Comparison of ENCODE assay signal across 8 cellular contexts in the genomic region with DNA sequence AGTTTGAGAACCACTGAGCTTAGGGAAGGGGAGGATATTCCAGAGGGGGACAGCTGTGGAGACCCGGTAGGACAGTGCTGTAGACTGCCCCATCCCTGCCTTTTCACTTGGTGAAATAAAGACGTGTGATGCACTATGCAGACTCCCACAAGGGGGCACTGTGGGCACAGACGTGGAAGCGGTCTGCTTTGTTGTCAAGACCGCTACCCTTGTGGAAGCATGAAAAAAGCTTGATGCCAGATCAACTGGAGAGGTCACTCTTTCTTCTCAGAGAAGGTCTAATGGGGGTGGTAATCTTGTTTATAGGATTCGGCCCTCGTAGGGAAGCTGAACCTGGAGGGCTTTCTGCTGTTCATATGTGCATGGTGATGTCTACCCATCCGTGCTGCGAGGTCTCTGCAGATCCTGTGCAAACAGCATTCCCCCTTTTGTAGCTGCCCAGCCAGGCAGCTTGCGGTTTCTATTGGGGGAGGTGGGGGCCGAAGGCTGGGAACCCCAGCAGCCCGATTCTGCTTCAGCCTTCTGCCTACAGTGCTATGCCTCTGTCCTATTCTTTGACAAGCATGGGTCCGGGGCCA. TPM values are rescaled to one million over a fixed set of nuclear protein-coding genes. Genes with fewer than 3 reads are reported as not detected.
DNase-seq lines count a peak whose midpoint lies in the region; ATAC-seq, FAIRE-seq and TF ChIP-seq lines count a peak whose summit lies in the region.

No MANE protein-coding gene starts in this region.

- TF ChIP-seq CTCF in Loucy (conservative IDR thresholded peaks at IDR 0.05; ENCODE audit: low read length) (peak; percentile 97), gastroesophageal sphincter (IDR thresholded peaks at IDR 0.05) (peak; percentile 83 to 92 (median 90)), pancreas (IDR thresholded peaks at IDR 0.05) (peak; percentile 72 to 88 (median 82)), transverse colon (IDR thresholded peaks at IDR 0.05) (peak; percentile 86 to 89 (median 88))

- peaks cover 5 to 20% (median 8%) of the 10 kb centered on the region in 11 experiments; a peak in 21 of 22 replicates for H3K36me3 ChIP-seq in BLaER1 treated with 17β-estradiol and CSF1 and Interleukin-3, amounts not matched to agents 10 nM and 100 nM
- H3K36me3 ChIP-seq in Loucy (ENCODE audit: insufficient read depth, low read length) (peaks cover 8% of the 10 kb centered on the region; the same call in 1 of the 2 replicates), SJSA1 (peaks cover 13% of the 10 kb centered on the region), gastroesophageal sphincter (peaks cover 0 to 32% of the 10 kb centered on the region in 2 donors), pancreas (no peaks in the 10 kb centered on the region), transverse colon (no peaks in the 10 kb centered on the region)

- H3F3A ChIP-seq in Loucy (ENCODE audit: low read depth): peaks cover 4% of the 10 kb centered on the region; the same call in 1 of the 2 replicates

- peaks cover under 1% of the 10 kb centered on the region; the same call in 1 of the 2 replicates for H3K79me2 ChIP-seq in Loucy (ENCODE audit: insufficient read depth, low read length)

- TF ChIP-seq POLR2A in gastroesophageal sphincter (IDR thresholded peaks at IDR 0.05) (no peak), transverse colon (IDR thresholded peaks at IDR 0.05) (no peak)

- no peak for FAIRE-seq in pancreas (lab: Jason Lieb, UNC)

- intact Hi-C loops in pancreas (cut with DNase I) (loop anchor here in 2 of 3 donors (5.0 to 10.0 kb wide), 3 partner anchors 607 to 1155 kb away; no protein-coding TSS in a partner anchor), transverse colon (cut with DNase I; ENCODE audit: low total_unique reads) (loop anchor here (10.0 kb wide), 1 partner anchor 1017 kb away; a partner anchor contains a TSS)

- peaks cover 24 to 71% (median 48%) of the 10 kb centered on the region in 11 experiments; a peak in 21 of 22 replicates for H4K20me1 ChIP-seq in BLaER1 treated with 17β-estradiol and CSF1 and Interleukin-3, amounts not matched to agents 10 nM and 100 nM
- peaks cover 3% of the 10 kb centered on the region for H4K20me1 ChIP-seq in Loucy (ENCODE audit: insufficient read depth, low read length, poor library complexity, severe bottlenecking)

- in situ Hi-C loops in transverse colon (cut with MboI; ENCODE audit: low pct_ligation_motif_present in 1 of 4, low pct_unique_long_range_greater_than_20kb in 1 of 4, low sequenced_read_pairs in 3 of 4): loop anchor here (5.0 to 25.0 kb wide), 4 partner anchors 257 to 1150 kb away; no protein-coding TSS in a partner anchor

- H3K4me2 ChIP-seq in BLaER1 treated with 17β-estradiol and CSF1 and Interleukin-3, amounts not matched to agents 10 nM and 100 nM: peak overlapping the region; percentile 25 to 70 (median 51); a peak in 19 of 22 replicates
- no peak overlapping the region for H3K4me2 ChIP-seq in Loucy (ENCODE audit: low read depth, low read length, poor library complexity, severe bottlenecking)

- H3K9me2 ChIP-seq in Loucy (replicated peaks; ENCODE audit: low read depth, low read length): no peaks in the 10 kb centered on the region

- H3K9ac ChIP-seq in BLaER1 treated with 17β-estradiol and CSF1 and Interleukin-3, amounts not matched to agents 10 nM and 100 nM: 0 out of 22 replicates have a peak overlapping the region, but pooled peaks of 3 of the 11 experiments have one; percentile 4 to 27 (median 11)
- peak overlapping the region; percentile 44 for H3K9ac ChIP-seq in Loucy (ENCODE audit: low read depth, low read length, poor library complexity, severe bottlenecking)

- no peak for TF ChIP-seq EP300 in gastroesophageal sphincter (IDR thresholded peaks at IDR 0.05)
- TF ChIP-seq EP300 in transverse colon (IDR thresholded peaks at IDR 0.05; ENCODE audit: low read depth): no peak

- 0 to 13% methylated on average over 5 to 6 of the region's 13 CpGs for WGBS in gastroesophageal sphincter (ENCODE audit: low coverage in 1 of 2), 2 donors
- WGBS in pancreas, 2 donors: 22 to 24% methylated on average over 13 of the region's 13 CpGs
- WGBS in transverse colon (ENCODE audit: low coverage in 1 of 2), 2 donors: 0 to 24% methylated on average over 3 to 13 of the region's 13 CpGs

- 0 out of 22 replicates have a peak overlapping the region, but pooled peaks of 1 of the 11 experiments have one; percentile 9 for H3K27ac ChIP-seq in BLaER1 treated with 17β-estradiol and CSF1 and Interleukin-3, amounts not matched to agents 10 nM and 100 nM
- no peak overlapping the region for H3K27ac ChIP-seq in SJSA1
- H3K27ac ChIP-seq in gastroesophageal sphincter: no peak overlapping the region
- H3K27ac ChIP-seq in pancreas: no peak overlapping the region
- H3K27ac ChIP-seq in transverse colon: no peak overlapping the region

- no peak overlapping the region for H3K4me3 ChIP-seq in BLaER1 treated with 17β-estradiol and CSF1 and Interleukin-3, amounts not matched to agents 10 nM and 100 nM
- H3K4me3 ChIP-seq in Loucy (ENCODE audit: low read length, poor library complexity, severe bottlenecking) (no peak overlapping the region), SJSA1 (no peak overlapping the region), gastroesophageal sphincter (no peak overlapping the region), pancreas (no peak overlapping the region), transverse colon (no peak overlapping the region)

- ATAC-seq in GM19452 (IDR thresholded peaks at IDR 0.05; ENCODE audit: unreplicated experiment): peak; percentile 57
- ATAC-seq in gastroesophageal sphincter: peak; percentile 72
- ATAC-seq in pancreas: peak; percentile 78 to 97 (median 91)

- H3K4me1 ChIP-seq in BLaER1 treated with 17β-estradiol and CSF1 and Interleukin-3, amounts not matched to agents 10 nM and 100 nM: peaks cover 40 to 63% (median 45%) of the 10 kb centered on the region in 10 experiments
- H3K4me1 ChIP-seq in Loucy (ENCODE audit: insufficient read depth, low read length, poor library complexity, severe bottlenecking): peaks cover 6% of the 10 kb centered on the region
- peaks cover 4% of the 10 kb centered on the region for H3K4me1 ChIP-seq in SJSA1 (replicated peaks)
- peaks cover 0 to 28% (median 0%) of the 10 kb centered on the region in 3 donors for H3K4me1 ChIP-seq in gastroesophageal sphincter
- H3K4me1 ChIP-seq in pancreas: no peaks in the 10 kb centered on the region
- H3K4me1 ChIP-seq in transverse colon: peaks cover 0 to 11% (median 2%) of the 10 kb centered on the region in 4 donors

- H3K27me3 ChIP-seq in BLaER1 treated with 17β-estradiol and CSF1 and Interleukin-3, amounts not matched to agents 10 nM and 100 nM: no peaks in the 10 kb centered on the region
- H3K27me3 ChIP-seq in Loucy (ENCODE audit: insufficient read depth, low read length, poor library complexity, severe bottlenecking) (no peaks in the 10 kb centered on the region), SJSA1 (replicated peaks) (no peaks in the 10 kb centered on the region), gastroesophageal sphincter (no peaks in the 10 kb centered on the region), pancreas (no peaks in the 10 kb centered on the region), transverse colon (no peaks in the 10 kb centered on the region)

- peak; percentile 79 to 86 for DNase-seq in SJSA1 (ENCODE audit: low read depth in 1 of 2, low spot score in 2 of 2)
- DNase-seq in activated gamma-delta T cell treated with anti-CD3 and anti-CD28 coated beads, Interleukin-2, amount 50 U/mL, for 16 hours (ENCODE audit: low read depth): peak; percentile 74
- DNase-seq in pancreas: peak; percentile 66 to 95 (median 86)
- DNase-seq in transverse colon: peak; percentile 89

- no peaks in the 10 kb centered on the region for H3K9me3 ChIP-seq in BLaER1 treated with 17β-estradiol and CSF1 and Interleukin-3, amounts not matched to agents 10 nM and 100 nM (replicated peaks in 1 of 11)
- H3K9me3 ChIP-seq in Loucy (ENCODE audit: insufficient read depth, low read depth, low read length) (no peaks in the 10 kb centered on the region), SJSA1 (replicated peaks) (no peaks in the 10 kb centered on the region), gastroesophageal sphincter (no peaks in the 10 kb centered on the region), pancreas (no peaks in the 10 kb centered on the region), transverse colon (no peaks in the 10 kb centered on the region)

- 0 out of 2 replicates have a peak overlapping the region, but pooled peaks have one; percentile 31 for H2AFZ ChIP-seq in Loucy (ENCODE audit: low read length)

RNA-seq across cellular contexts. Expression of a gene that starts 13.7 kb away (rescaled TPM):
- 2,140 and 2,791 TPM in 2 replicates for total RNA-seq in SJSA1 (2014; rRNA removed; shearing (Covaris generic))
- 1,000 to 10,000 TPM; 1,244 to 3,223 (median 2,309) TPM for total RNA-seq in gastroesophageal sphincter
- total RNA-seq in pancreas: 1,000 to 10,000 TPM in 1 of 6 donors, 100 to 1,000 TPM in 5; 599 to 1,094 (median 938) TPM
- polyA plus RNA-seq in pancreas: 1,000 to 10,000 TPM; 2,937 to 3,548 TPM
- total RNA-seq in transverse colon: 1,000 to 10,000 TPM in 3 of 4 donors, 100 to 1,000 TPM in 1; 562 to 2,370 (median 1,752) TPM

RNA-seq across cellular contexts. Expression of a gene that starts 18.1 kb away (rescaled TPM):
- total RNA-seq in SJSA1 (2014; rRNA removed; shearing (Covaris generic)): 8.3 and 10.8 TPM in 2 replicates
- total RNA-seq in gastroesophageal sphincter (10 to 100 TPM in 3 of 4 donors, 1 to 10 TPM in 1; 10.0 to 13.5 (median 12.0) TPM), pancreas (1 to 10 TPM; 4.5 to 7.4 (median 5.5) TPM), transverse colon (10 to 100 TPM in 3 of 4 donors, 1 to 10 TPM in 1; 8.0 to 16.8 (median 13.1) TPM)
- 1 to 10 TPM; 4.0 to 5.9 TPM for polyA plus RNA-seq in pancreas
